1 cellular context compared by ENCODE assay signal in genomic region chr1:18926315-18927081, GRCh38.
TF ChIP-seq lines count a peak whose summit lies in the region.

No MANE protein-coding gene starts in this region.

TF ChIP-seq in endothelial cell of umbilical vein, 7 proteins besides CTCF, POLR2A, EP300 and RAD21 (continued from another document):
- peak; percentile 13 for TF ChIP-seq MYC (IDR thresholded peaks at IDR 0.05; ENCODE audit: low read depth, low read length)
